In the genomic region with DNA sequence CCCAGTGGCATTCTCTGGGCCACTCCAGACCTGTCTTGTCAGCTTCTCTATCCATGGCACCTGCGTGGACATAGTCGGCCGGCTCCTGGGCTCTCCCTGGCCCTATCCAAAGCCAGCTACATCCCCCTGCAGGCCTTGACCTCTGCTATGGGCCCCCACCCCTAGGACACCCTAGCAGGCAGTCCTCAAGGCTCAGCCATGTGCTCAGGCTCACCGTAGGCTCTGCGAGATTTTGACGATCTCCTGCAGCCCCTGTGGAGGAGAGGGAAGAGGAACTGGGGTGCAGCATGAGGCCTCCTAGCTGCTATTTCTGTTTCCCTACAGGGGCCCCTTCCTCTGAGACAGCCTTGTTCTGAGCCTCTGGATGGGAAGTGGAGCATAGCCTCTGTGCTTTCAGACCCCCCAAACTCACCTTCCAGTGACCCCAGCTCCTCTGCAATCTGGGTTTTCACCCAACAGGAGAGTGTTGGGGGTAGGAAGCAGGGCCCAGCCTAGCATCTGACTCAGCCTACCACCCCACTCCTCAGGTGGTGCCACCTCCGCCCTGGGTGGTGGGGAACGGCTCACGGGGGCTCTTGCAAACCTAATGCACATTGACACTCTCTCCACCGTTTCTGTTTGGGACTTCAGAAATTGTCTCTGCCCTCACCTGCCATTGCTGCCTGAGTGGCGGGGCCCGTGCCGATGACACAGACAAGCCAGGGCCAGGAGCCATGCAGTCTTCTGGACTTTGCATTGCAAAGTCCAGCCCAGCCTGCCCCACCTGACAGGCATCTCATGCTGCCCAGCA, we compare ENCODE assay signal across 12 cellular contexts.
DNase-seq lines count a peak whose midpoint lies in the region; ATAC-seq lines count a peak whose summit lies in the region.
"Had no signal": no experiment of that assay in that cellular context is flagged by ENCODE, and none has a peak within 500 bp of the region (broad histone marks: within the 10 kb centered on the region; RNA-seq: fewer than 3 reads in every experiment).

No MANE protein-coding gene starts in this region.

- H3K27me3 Mint-ChIP-seq in stimulated activated naive CD8-positive, alpha-beta T cell treated with anti-CD3 and anti-CD28 coated beads, Interleukin-15, Interleukin-2, amounts not matched to agents 100 ng/mL and 50 ng/mL, for 24 hours = no peaks in the 10 kb centered on the region
- no peaks in the 10 kb centered on the region for H3K27me3 Mint-ChIP-seq in stimulated activated naive CD8-positive, alpha-beta T cell treated with anti-CD3 and anti-CD28 coated beads, Interleukin-15, amount 100 ng/mL, for 72 hours
- peaks cover 7 to 28% of the 10 kb centered on the region in 2 donors for H3K27me3 Mint-ChIP-seq in effector memory CD8-positive, alpha-beta T cell

- no peak for ATAC-seq in stimulated activated naive CD8-positive, alpha-beta T cell treated with anti-CD3 and anti-CD28 coated beads, Interleukin-15, amount 100 ng/mL, for 72 hours
- no peak for ATAC-seq in GM18520 (IDR thresholded peaks at IDR 0.05; ENCODE audit: unreplicated experiment)
- ATAC-seq in HG02852 (IDR thresholded peaks at IDR 0.05; ENCODE audit: unreplicated experiment) = no peak
- no peak for ATAC-seq in GM21526 (IDR thresholded peaks at IDR 0.05; ENCODE audit: low FRiP score, unreplicated experiment)
- ATAC-seq in effector memory CD8-positive, alpha-beta T cell (replicated peaks) = no peak
- ATAC-seq: Panc1 had no signal

- no peak for DNase-seq in stimulated activated naive CD8-positive, alpha-beta T cell treated with anti-CD3 and anti-CD28 coated beads, Interleukin-15, amount 100 ng/mL, for 72 hours
- DNase-seq in medulla oblongata (ENCODE audit: extremely low spot score) = peak; percentile 49
- no peak for DNase-seq in effector memory CD8-positive, alpha-beta T cell
- DNase-seq: cerebellar nuclear complex, HFFc6, WERI-Rb-1 had no signal

- no peaks in the 10 kb centered on the region for H3K9me3 Mint-ChIP-seq in stimulated activated naive CD8-positive, alpha-beta T cell treated with anti-CD3 and anti-CD28 coated beads, Interleukin-15, Interleukin-2, amounts not matched to agents 100 ng/mL and 50 ng/mL, for 24 hours
- no peaks in the 10 kb centered on the region for H3K9me3 Mint-ChIP-seq in stimulated activated naive CD8-positive, alpha-beta T cell treated with anti-CD3 and anti-CD28 coated beads, Interleukin-15, amount 100 ng/mL, for 72 hours
- no peaks in the 10 kb centered on the region for H3K9me3 Mint-ChIP-seq in effector memory CD8-positive, alpha-beta T cell

- peak overlapping the region; percentile 62 for H3K27ac ChIP-seq in angular gyrus (ENCODE audit: low read depth, low read length)
- H3K27ac ChIP-seq: WERI-Rb-1 had no signal

- peaks cover 41% of the 10 kb centered on the region for H3K36me3 Mint-ChIP-seq in stimulated activated naive CD8-positive, alpha-beta T cell treated with anti-CD3 and anti-CD28 coated beads, Interleukin-15, Interleukin-2, amounts not matched to agents 100 ng/mL and 50 ng/mL, for 24 hours (ENCODE audit: low read depth)
- H3K36me3 Mint-ChIP-seq in effector memory CD8-positive, alpha-beta T cell (ENCODE audit: insufficient read depth) = peaks cover 3% of the 10 kb centered on the region

- H3K4me3 Mint-ChIP-seq in stimulated activated naive CD8-positive, alpha-beta T cell treated with anti-CD3 and anti-CD28 coated beads, Interleukin-15, Interleukin-2, amounts not matched to agents 100 ng/mL and 50 ng/mL, for 24 hours = no peak overlapping the region
- H3K4me3 Mint-ChIP-seq in stimulated activated naive CD8-positive, alpha-beta T cell treated with anti-CD3 and anti-CD28 coated beads, Interleukin-15, amount 100 ng/mL, for 72 hours = no peak overlapping the region
- H3K4me3 Mint-ChIP-seq in effector memory CD8-positive, alpha-beta T cell = no peak overlapping the region
- H3K4me3 Mint-ChIP-seq: HFFc6 had no signal

- peak overlapping the region; percentile 26 for H3K27ac Mint-ChIP-seq in stimulated activated naive CD8-positive, alpha-beta T cell treated with anti-CD3 and anti-CD28 coated beads, Interleukin-15, Interleukin-2, amounts not matched to agents 100 ng/mL and 50 ng/mL, for 24 hours
- peak overlapping the region in 1 of 2 donors; percentile 23 for H3K27ac Mint-ChIP-seq in stimulated activated naive CD8-positive, alpha-beta T cell treated with anti-CD3 and anti-CD28 coated beads, Interleukin-15, amount 100 ng/mL, for 72 hours
- H3K27ac Mint-ChIP-seq in effector memory CD8-positive, alpha-beta T cell = peak overlapping the region in 1 of 2 donors; percentile 28
- H3K27ac Mint-ChIP-seq: HFFc6 had no signal

- peaks cover 30% of the 10 kb centered on the region for H3K4me1 Mint-ChIP-seq in stimulated activated naive CD8-positive, alpha-beta T cell treated with anti-CD3 and anti-CD28 coated beads, Interleukin-15, Interleukin-2, amounts not matched to agents 100 ng/mL and 50 ng/mL, for 24 hours (ENCODE audit: low read depth)
- peaks cover 67% of the 10 kb centered on the region for H3K4me1 Mint-ChIP-seq in stimulated activated naive CD8-positive, alpha-beta T cell treated with anti-CD3 and anti-CD28 coated beads, Interleukin-15, amount 100 ng/mL, for 72 hours
- H3K4me1 Mint-ChIP-seq in effector memory CD8-positive, alpha-beta T cell (ENCODE audit: low read depth in 2 of 2) = peaks cover 10 to 24% of the 10 kb centered on the region in 2 donors
